In genomic region chr7:84149573-84149972, GRCh38 we compare ENCODE assay signal across 19 cellular contexts. TPM values are rescaled to one million over a fixed set of nuclear protein-coding genes. Genes with fewer than 3 reads are reported as not detected.
DNase-seq lines count a peak whose midpoint lies in the region; ATAC-seq and TF ChIP-seq lines count a peak whose summit lies in the region.
"Had no signal": no experiment of that assay in that cellular context is flagged by ENCODE, and none has a peak within 500 bp of the region (broad histone marks: within the 10 kb centered on the region; RNA-seq: fewer than 3 reads in every experiment).

No MANE protein-coding gene starts in this region.

- no peak overlapping the region for H3K4ac ChIP-seq in trophoblast cell (ENCODE audit: low read depth, low read length)

- TF ChIP-seq POLR2A in sigmoid colon (IDR thresholded peaks at IDR 0.05): no peak

- H3K23ac ChIP-seq in trophoblast cell (ENCODE audit: low read length): no peak overlapping the region

- peaks cover 4% of the 10 kb centered on the region for H3K79me1 ChIP-seq in trophoblast cell (ENCODE audit: low read length)

- H3K27me3 ChIP-seq in HUES48 (ENCODE audit: control insufficient read depth, insufficient read depth, low read length): no peaks in the 10 kb centered on the region
- H3K27me3 ChIP-seq in trophoblast cell (ENCODE audit: insufficient read depth, low read length): no peaks in the 10 kb centered on the region
- no peaks in the 10 kb centered on the region for H3K27me3 ChIP-seq in sigmoid colon
- no peaks in the 10 kb centered on the region for H3K27me3 ChIP-seq in lower lobe of right lung (ENCODE audit: low read depth)
- H3K27me3 ChIP-seq: SJCRH30, spleen had no signal

- ATAC-seq in GM21390 (IDR thresholded peaks at IDR 0.05; ENCODE audit: unreplicated experiment) (no peak), lower lobe of right lung (no peak)
- ATAC-seq: natural killer cell treated with Interleukin-12 subunit alpha and Interleukin-12 subunit beta and Interleukin-15 and Interleukin-18, amount 100 ng/mL, for 72 hours; psoas muscle had no signal

- H3K9me3 ChIP-seq in HUES48 (ENCODE audit: control insufficient read depth, insufficient read depth, low read length) (no peaks in the 10 kb centered on the region), trophoblast cell (ENCODE audit: insufficient read depth, low read depth, low read length) (no peaks in the 10 kb centered on the region), sigmoid colon (no peaks in the 10 kb centered on the region), lower lobe of right lung (no peaks in the 10 kb centered on the region)
- H3K9me3 ChIP-seq: HAP-1, psoas muscle, SJCRH30, spleen had no signal

- H3K27ac ChIP-seq in HUES48 (ENCODE audit: low read depth, low read length) (peak overlapping the region; percentile 82), trophoblast cell (ENCODE audit: low read depth, low read length) (no peak overlapping the region), sigmoid colon (no peak overlapping the region), lower lobe of right lung (no peak overlapping the region)
- H3K27ac ChIP-seq: psoas muscle, SJCRH30, spleen had no signal

- H3K9ac ChIP-seq in HUES48 (ENCODE audit: low read depth, low read length) (no peak overlapping the region; the same call in 1 of the 2 replicates), trophoblast cell (ENCODE audit: low read length) (no peak overlapping the region)

- DNase-seq in NCI-H748 treated with DMSO at 0.1 percent for 48 hours (lab: John Stamatoyannopoulos, UW) (peak; percentile 54), trophoblast cell (no peak), sigmoid colon (no peak), T-helper 1 cell (no peak), lower lobe of right lung (no peak)
- DNase-seq: activated CD4-positive, alpha-beta memory T cell treated with anti-CD3 and anti-CD28 coated beads for 36 hours; activated naive CD4-positive, alpha-beta T cell treated with Interleukin-2 at 50 U/mL for 16 hours; aorta; KBM-7; NCI-H2029 treated with DMSO at 0.1 percent for 48 hours; NCI-H524 treated with DMSO at 0.1 percent for 48 hours; psoas muscle; SJCRH30 had no signal

- H3K79me2 ChIP-seq in trophoblast cell (ENCODE audit: control insufficient read depth, insufficient read depth, low read length, poor library complexity): no peaks in the 10 kb centered on the region

- WGBS in trophoblast cell (ENCODE audit: extremely low coverage, insufficient coverage, insufficient read length): no CpG with 5 or more reads among the region's 3 CpGs
- 66 to 69% methylated on average over 3 of the region's 3 CpGs for WGBS in sigmoid colon, 2 donors

- intact Hi-C loops in sigmoid colon (cut with DNase I) (no loop called here), lower lobe of right lung (cut with DNase I) (no loop called here)

- no peak overlapping the region for H2BK5ac ChIP-seq in trophoblast cell (ENCODE audit: low read depth, low read length, poor library complexity)

- H3K36me3 ChIP-seq in HUES48 (ENCODE audit: control insufficient read depth, insufficient read depth, low read length): no peaks in the 10 kb centered on the region
- no peaks in the 10 kb centered on the region for H3K36me3 ChIP-seq in trophoblast cell (ENCODE audit: control insufficient read depth in 1 of 2, insufficient read depth in 2 of 2, low read length in 2 of 2)
- no peaks in the 10 kb centered on the region for H3K36me3 ChIP-seq in sigmoid colon
- H3K36me3 ChIP-seq in lower lobe of right lung: no peaks in the 10 kb centered on the region
- H3K36me3 ChIP-seq: HAP-1, SJCRH30, spleen had no signal

- H4K8ac ChIP-seq in trophoblast cell (ENCODE audit: low read depth, low read length): no peak overlapping the region

- H2AFZ ChIP-seq in trophoblast cell (ENCODE audit: insufficient read depth, low read length, poor library complexity): no peak overlapping the region

- no peak overlapping the region for H4K91ac ChIP-seq in trophoblast cell (ENCODE audit: low read depth, low read length)

- H2BK12ac ChIP-seq in trophoblast cell (ENCODE audit: low read length): no peak overlapping the region

- H2BK120ac ChIP-seq in trophoblast cell (ENCODE audit: insufficient read depth, low read length, poor library complexity): no peak overlapping the region

- TF ChIP-seq EP300 in sigmoid colon (IDR thresholded peaks at IDR 0.05): no peak

- H3K4me3 ChIP-seq in HUES48 (ENCODE audit: low read depth, low read length) (peak overlapping the region; percentile 76), iPS-11a (ENCODE audit: low read depth, low read length) (peak overlapping the region; percentile 5), trophoblast cell (ENCODE audit: low read depth, low read length) (no peak overlapping the region), sigmoid colon (no peak overlapping the region), lower lobe of right lung (no peak overlapping the region)
- H3K4me3 ChIP-seq: HAP-1, psoas muscle, SJCRH30, spleen had no signal

- H3K4me1 ChIP-seq in HUES48 (ENCODE audit: control insufficient read depth, insufficient read depth, low read length): peaks cover 49% of the 10 kb centered on the region
- no peaks in the 10 kb centered on the region for H3K4me1 ChIP-seq in trophoblast cell (ENCODE audit: control insufficient read depth in 1 of 2, insufficient read depth in 2 of 2, low read length in 2 of 2)
- peaks cover 0 to 47% (median 36%) of the 10 kb centered on the region in 4 donors for H3K4me1 ChIP-seq in sigmoid colon
- H3K4me1 ChIP-seq in lower lobe of right lung: no peaks in the 10 kb centered on the region
- H3K4me1 ChIP-seq: psoas muscle, SJCRH30 had no signal

- H3K18ac ChIP-seq in trophoblast cell (ENCODE audit: low read length): no peak overlapping the region

- no peak for TF ChIP-seq CTCF in sigmoid colon (IDR thresholded peaks at IDR 0.05)
- TF ChIP-seq CTCF in lower lobe of right lung (IDR thresholded peaks at IDR 0.05): no peak

- H3K14ac ChIP-seq in trophoblast cell (ENCODE audit: low read length): no peak overlapping the region

- no peak overlapping the region for H2AK5ac ChIP-seq in trophoblast cell (ENCODE audit: low read length)

- H4K12ac ChIP-seq in trophoblast cell (ENCODE audit: low read depth, low read length): no peak overlapping the region

- peak overlapping the region; percentile 59 for H3K4me2 ChIP-seq in trophoblast cell (ENCODE audit: low read length)

RNA-seq across cellular contexts. Expression of gene SEMA3A, which starts 45.0 kb away (rescaled TPM):
- polyA plus RNA-seq in trophoblast cell (2013): 4.9 and 5.3 TPM in 2 replicates
- total RNA-seq in sigmoid colon: 10 to 100 TPM; 50.1 to 83.8 (median 58.4) TPM
- 1 to 10 TPM in 2 of 3 donors, under 1 TPM in 1; 0.23 to 3.6 (median 3.1) TPM for polyA plus RNA-seq in sigmoid colon
- total RNA-seq in lower lobe of right lung: 9.7 TPM

Comparison
In these comparisons a context has a peak if more than half of its experiments do, and no peak if none do; other contexts are left out.
1. H3K4me3 ChIP-seq: peak in HUES48 (single experiment) and iPS-11a (single experiment); none in trophoblast cell (single experiment), sigmoid colon (0 of 4) and lower lobe of right lung (single experiment).